23 cellular contexts compared by ENCODE assay signal in the genomic region with DNA sequence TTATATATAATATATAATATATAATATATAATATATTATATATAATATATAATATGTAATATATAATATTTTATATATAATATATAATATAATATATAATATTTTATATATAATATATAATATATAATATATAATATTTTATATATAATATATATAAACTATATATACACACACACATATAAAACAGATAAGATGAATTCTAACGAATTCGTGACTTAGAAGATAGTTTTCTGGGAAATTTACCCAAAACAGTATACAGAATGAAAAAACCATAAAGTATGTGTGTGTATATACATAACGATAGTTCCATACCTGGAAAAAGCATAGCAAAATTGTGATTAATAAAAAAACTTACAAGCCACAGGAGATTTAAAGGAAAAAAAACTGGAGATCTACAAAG.
A peak's percentile ranks its signal among the peaks of the same experiment; 100 is the strongest.
DNase-seq lines count a peak whose midpoint lies in the region; ATAC-seq and TF ChIP-seq lines count a peak whose summit lies in the region.
"Had no signal": no experiment of that assay in that cellular context is flagged by ENCODE, and none has a peak within 500 bp of the region (broad histone marks: within the 10 kb centered on the region; RNA-seq: fewer than 3 reads in every experiment).

No MANE protein-coding gene starts in this region.

- WGBS in gastroesophageal sphincter (ENCODE audit: low coverage in 1 of 2), 2 donors, result 90 to 92% methylated on average over 3 of the region's 3 CpGs

- intact Hi-C loops in gastrocnemius medialis (cut with DNase I; ENCODE audit: low total_unique reads), result no loop called here

- peaks cover 8% of the 10 kb centered on the region for H3K36me3 Mint-ChIP-seq in CD4-positive, CD25-positive, alpha-beta regulatory T cell

- H3K27ac ChIP-seq in CD4-positive, CD25-positive, alpha-beta regulatory T cell (ENCODE audit: insufficient read depth, low read length, poor library complexity, severe bottlenecking), result no peak overlapping the region
- H3K27ac ChIP-seq in SJSA1, result 0 out of 2 replicates have a peak overlapping the region, but pooled peaks have one; percentile 0
- peak overlapping the region in 3 of 4 donors; percentile 74 to 96 (median 76) for H3K27ac ChIP-seq in gastroesophageal sphincter
- H3K27ac ChIP-seq in gastrocnemius medialis, result peak overlapping the region; percentile 38 to 68 (median 59)
- H3K27ac ChIP-seq: BLaER1, GM23248, HL-60, PC-9, SJCRH30 had no signal

- no peaks in the 10 kb centered on the region for H3K9me3 ChIP-seq in CD4-positive, CD25-positive, alpha-beta regulatory T cell (ENCODE audit: control insufficient read depth in 2 of 2, low read length in 2 of 2)
- no peaks in the 10 kb centered on the region for H3K9me3 ChIP-seq in SJSA1 (replicated peaks)
- no peaks in the 10 kb centered on the region for H3K9me3 ChIP-seq in gastroesophageal sphincter
- no peaks in the 10 kb centered on the region for H3K9me3 ChIP-seq in gastrocnemius medialis
- H3K9me3 ChIP-seq: BLaER1, SJCRH30 had no signal

- H3K4me3 ChIP-seq in CD4-positive, CD25-positive, alpha-beta regulatory T cell (ENCODE audit: low read depth, low read length), result no peak overlapping the region
- H3K4me3 ChIP-seq in SJSA1, result no peak overlapping the region
- no peak overlapping the region for H3K4me3 ChIP-seq in gastroesophageal sphincter
- H3K4me3 ChIP-seq in gastrocnemius medialis, result no peak overlapping the region
- H3K4me3 ChIP-seq: BLaER1, GM23248, PC-9, SJCRH30 had no signal

- TF ChIP-seq CTCF in gastroesophageal sphincter (IDR thresholded peaks at IDR 0.05) (no peak), gastrocnemius medialis (IDR thresholded peaks at IDR 0.05 in 4 of 5, conservative IDR thresholded peaks at IDR 0.05 in 1 of 5) (no peak)

- H3K27me3 Mint-ChIP-seq in CD4-positive, CD25-positive, alpha-beta regulatory T cell, result no peaks in the 10 kb centered on the region
- H3K27me3 Mint-ChIP-seq: CD4-positive, alpha-beta T cell had no signal

- TF ChIP-seq POLR2A in gastroesophageal sphincter (IDR thresholded peaks at IDR 0.05) (no peak), gastrocnemius medialis (IDR thresholded peaks at IDR 0.05) (no peak)

- in situ Hi-C loops in gastrocnemius medialis (cut with MboI; ENCODE audit: low sequenced_read_pairs in 4 of 4), result no loop called here

- H3K4me1 Mint-ChIP-seq in CD4-positive, CD25-positive, alpha-beta regulatory T cell, result peaks cover 23 to 45% (median 42%) of the 10 kb centered on the region in 4 donors

- peaks cover 0 to 1% (median 0%) of the 10 kb centered on the region in 7 donors for H3K9me3 Mint-ChIP-seq in CD4-positive, CD25-positive, alpha-beta regulatory T cell
- H3K9me3 Mint-ChIP-seq: CD4-positive, alpha-beta T cell; H9 had no signal

- peak overlapping the region in 2 of 3 donors; percentile 42 to 86 for H3K27ac Mint-ChIP-seq in CD4-positive, CD25-positive, alpha-beta regulatory T cell

- no peak for TF ChIP-seq EP300 in gastroesophageal sphincter (IDR thresholded peaks at IDR 0.05)

- peaks cover 12% of the 10 kb centered on the region for H3K36me3 ChIP-seq in CD4-positive, CD25-positive, alpha-beta regulatory T cell (ENCODE audit: control insufficient read depth, insufficient read depth, low read length)
- H3K36me3 ChIP-seq in SJSA1 (peaks cover 12% of the 10 kb centered on the region), gastroesophageal sphincter (no peaks in the 10 kb centered on the region), gastrocnemius medialis (no peaks in the 10 kb centered on the region)

- no peaks in the 10 kb centered on the region for H3K4me1 ChIP-seq in CD4-positive, CD25-positive, alpha-beta regulatory T cell (ENCODE audit: control insufficient read depth, insufficient read depth, low read length, poor library complexity, severe bottlenecking)
- H3K4me1 ChIP-seq in SJSA1 (replicated peaks) (peaks cover 53% of the 10 kb centered on the region), gastroesophageal sphincter (peaks cover 19 to 67% (median 33%) of the 10 kb centered on the region in 3 donors), gastrocnemius medialis (peaks cover 35 to 66% of the 10 kb centered on the region in 2 donors)
- H3K4me1 ChIP-seq: BLaER1 had no signal

- H3K27me3 ChIP-seq in CD4-positive, CD25-positive, alpha-beta regulatory T cell (ENCODE audit: control insufficient read depth, insufficient read depth, low read length), result no peaks in the 10 kb centered on the region
- H3K27me3 ChIP-seq in SJSA1 (replicated peaks), result no peaks in the 10 kb centered on the region
- no peaks in the 10 kb centered on the region for H3K27me3 ChIP-seq in gastroesophageal sphincter
- no peaks in the 10 kb centered on the region for H3K27me3 ChIP-seq in gastrocnemius medialis
- H3K27me3 ChIP-seq: BLaER1, SJCRH30 had no signal

- H3K4me3 Mint-ChIP-seq in CD4-positive, CD25-positive, alpha-beta regulatory T cell, result no peak overlapping the region
- H3K4me3 Mint-ChIP-seq: CD4-positive, alpha-beta T cell; H9 had no signal

- no peak for ATAC-seq in CD4-positive, CD25-positive, alpha-beta regulatory T cell (ENCODE audit: low read depth in 2 of 2)
- ATAC-seq in gastroesophageal sphincter, result no peak
- ATAC-seq in gastrocnemius medialis, result no peak
- ATAC-seq in GM18861 (IDR thresholded peaks at IDR 0.05; ENCODE audit: unreplicated experiment), result no peak
- ATAC-seq in HG03139 (IDR thresholded peaks at IDR 0.05; ENCODE audit: unreplicated experiment), result no peak
- ATAC-seq: Right ventricle myocardium inferior had no signal

- no peak for DNase-seq in CD4-positive, CD25-positive, alpha-beta regulatory T cell
- DNase-seq in SJSA1 (ENCODE audit: low read depth in 1 of 2, low spot score in 2 of 2) (no peak), gastrocnemius medialis (no peak), NCI-H1436 (lab: John Stamatoyannopoulos, UW) (no peak), dedifferentiated amniotic fluid mesenchymal stem cell (ENCODE audit: extremely low spot score) (no peak)
- DNase-seq: CD4-positive, alpha-beta T cell; GM23248; H9; Karpas-422; NCI-H1105 treated with DMSO at 0.1 percent for 48 hours; NCI-H2029; NCI-H446 treated with DMSO at 0.1 percent for 48 hours; NCI-H526; NCI-H82; NK-92 treated with Interleukin-12 subunit alpha and Interleukin-12 subunit beta, amount 100 ng/mL, for 24 hours; PC-9; SJCRH30 had no signal
